Comparison of ENCODE assay signal across 20 cellular contexts in genomic region chr16:27334192-27334764, GRCh38. TPM values are rescaled to one million over a fixed set of nuclear protein-coding genes. Genes with fewer than 3 reads are reported as not detected.
DNase-seq lines count a peak whose midpoint lies in the region; ATAC-seq and TF ChIP-seq lines count a peak whose summit lies in the region.
"Had no signal": no experiment of that assay in that cellular context is flagged by ENCODE, and none has a peak within 500 bp of the region (broad histone marks: within the 10 kb centered on the region; RNA-seq: fewer than 3 reads in every experiment).

No MANE protein-coding gene starts in this region.

- DNase-seq in T-helper 2 cell treated with Interferon-gamma antibody and Interleukin-4, amounts not matched to agents 5 μg/mL and 100 μg/mL, for 36 hours (ENCODE audit: low spot score), result no peak
- DNase-seq in T-helper 2 cell, result no peak
- DNase-seq in IMR-90, result no peak
- no peak for DNase-seq in esophagus squamous epithelium (lab: John Stamatoyannopoulos, UW)
- DNase-seq in sigmoid colon, result no peak
- DNase-seq in NAMALWA (ENCODE audit: low spot score), result no peak
- DNase-seq in medulla oblongata (ENCODE audit: extremely low spot score), result no peak
- DNase-seq: activated CD4-positive, alpha-beta T cell treated with anti-CD3 and anti-CD28 coated beads for 48 hours; effector memory CD8-positive, alpha-beta T cell; GOT3; KG1; kidney glomerular epithelial cell; NCI-H1092 treated with DMSO at 0.1 percent for 48 hours; NCI-H526 treated with DMSO at 0.1 percent for 48 hours; SJCRH30; stimulated activated CD4-positive, alpha-beta T cell treated with anti-CD3 and anti-CD28 coated beads, Interleukin-4, amount 100 ng/mL, for 1 hour had no signal

- peak overlapping the region; percentile 21; the same call in 1 of the 2 replicates for H3K9ac ChIP-seq in IMR-90 (ENCODE audit: low read depth, low read length)

- H3K23ac ChIP-seq in IMR-90 (ENCODE audit: low read depth, low read length), result peak overlapping the region; percentile 86

- H2AFZ ChIP-seq in IMR-90 (replicated peaks; ENCODE audit: low read length, poor library complexity), result no peak overlapping the region

- 100% methylated on average over 3 of the region's 10 CpGs; no CpG with 5 or more reads in 1 of the 2 experiments for WGBS in IMR-90 (ENCODE audit: extremely low coverage in 2 of 2, insufficient read length in 1 of 2), 2 experiments
- 88 to 90% methylated on average over 10 of the region's 10 CpGs for WGBS in esophagus squamous epithelium, 2 donors
- 91 to 92% methylated on average over 10 of the region's 10 CpGs for WGBS in sigmoid colon, 2 donors

- CTCF ChIA-PET in IMR-90 (lab: Yijun Ruan, JAX), result no interaction called here

- dilution Hi-C loops in IMR-90 (cut with HindIII; ENCODE audit: low sequenced_read_pairs, unreplicated experiment), result no loop called here

- H3K56ac ChIP-seq in IMR-90 (ENCODE audit: extremely low read depth, insufficient read depth, low read length), result no peak overlapping the region

- TF ChIP-seq RAD21 in IMR-90 (IDR thresholded peaks at IDR 0.05; ENCODE audit: low read length), result no peak

- H4K8ac ChIP-seq in IMR-90 (ENCODE audit: low read depth in 2 of 2, low read length in 2 of 2), result peak overlapping the region; percentile 67 to 75

- peaks cover 46% of the 10 kb centered on the region for H3K36me3 ChIP-seq in IMR-90 (ENCODE audit: control insufficient read depth, insufficient read depth, low read length)
- peaks cover 0 to 86% (median 25%) of the 10 kb centered on the region in 3 donors for H3K36me3 ChIP-seq in esophagus squamous epithelium
- peaks cover 0 to 31% (median 11%) of the 10 kb centered on the region in 4 donors for H3K36me3 ChIP-seq in sigmoid colon

- H3K27me3 Mint-ChIP-seq in T-helper 2 cell treated with Interferon-gamma antibody and Interleukin-4, amounts not matched to agents 5 μg/mL and 100 μg/mL, for 36 hours (ENCODE audit: low read depth), result no peaks in the 10 kb centered on the region
- H3K27me3 Mint-ChIP-seq: central memory CD8-positive, alpha-beta T cell; effector memory CD8-positive, alpha-beta T cell had no signal

- H4K5ac ChIP-seq in IMR-90 (ENCODE audit: low read depth, low read length), result peak overlapping the region; percentile 84

- peak overlapping the region; percentile 42 for H3K18ac ChIP-seq in IMR-90 (ENCODE audit: low read depth, low read length)

- peaks cover 58% of the 10 kb centered on the region for H3K4me1 Mint-ChIP-seq in T-helper 2 cell treated with Interferon-gamma antibody and Interleukin-4, amounts not matched to agents 5 μg/mL and 100 μg/mL, for 36 hours (ENCODE audit: low read depth)

- peak overlapping the region; percentile 85 for H2BK120ac ChIP-seq in IMR-90 (ENCODE audit: low read depth, low read length)

- POLR2A ChIA-PET in IMR-90 (lab: Charles Lee; ENCODE audit: unreplicated experiment), result no interaction called here

- H3K36me3 Mint-ChIP-seq in T-helper 2 cell treated with Interferon-gamma antibody and Interleukin-4, amounts not matched to agents 5 μg/mL and 100 μg/mL, for 36 hours (ENCODE audit: low read depth), result peaks cover 86% of the 10 kb centered on the region

- peak overlapping the region; percentile 95 for H3K4ac ChIP-seq in IMR-90 (ENCODE audit: low read depth, low read length)

- peaks cover 6% of the 10 kb centered on the region; the same call in 1 of the 2 replicates for H4K20me1 ChIP-seq in IMR-90 (ENCODE audit: insufficient read depth, low read length)

- peaks cover 33% of the 10 kb centered on the region for H3K9me1 ChIP-seq in IMR-90 (ENCODE audit: insufficient read depth, low read length)

- H2BK5ac ChIP-seq in IMR-90 (ENCODE audit: low read depth, low read length, poor library complexity, severe bottlenecking), result peak overlapping the region; percentile 61

- H3K4me1 ChIP-seq in IMR-90 (ENCODE audit: control insufficient read depth, insufficient read depth, low read length) (peaks cover 27% of the 10 kb centered on the region), esophagus squamous epithelium (peaks cover 19 to 74% (median 37%) of the 10 kb centered on the region in 3 donors), sigmoid colon (peaks cover 0 to 91% (median 70%) of the 10 kb centered on the region in 4 donors)

- peak overlapping the region; percentile 15 for H3K4me3 Mint-ChIP-seq in T-helper 2 cell treated with Interferon-gamma antibody and Interleukin-4, amounts not matched to agents 5 μg/mL and 100 μg/mL, for 36 hours
- H3K4me3 Mint-ChIP-seq: central memory CD8-positive, alpha-beta T cell; effector memory CD8-positive, alpha-beta T cell had no signal

- H2AK5ac ChIP-seq in IMR-90 (ENCODE audit: low read depth, low read length), result peak overlapping the region; percentile 99

- peak overlapping the region; percentile 41 for H3K14ac ChIP-seq in IMR-90 (replicated peaks; ENCODE audit: low read depth, low read length)

- TF ChIP-seq POLR2A in IMR-90 (IDR thresholded peaks at IDR 0.05; ENCODE audit: low read depth, low read length) (no peak), esophagus squamous epithelium (IDR thresholded peaks at IDR 0.05) (no peak), sigmoid colon (IDR thresholded peaks at IDR 0.05) (no peak)

- H3K27ac Mint-ChIP-seq in T-helper 2 cell treated with Interferon-gamma antibody and Interleukin-4, amounts not matched to agents 5 μg/mL and 100 μg/mL, for 36 hours, result peak overlapping the region; percentile 54

- H2AK9ac ChIP-seq in IMR-90 (replicated peaks; ENCODE audit: low read depth, low read length, poor library complexity), result no peak overlapping the region

- peak overlapping the region; percentile 82 for H4K91ac ChIP-seq in IMR-90 (ENCODE audit: insufficient read depth, low read depth, low read length)

- peak overlapping the region; percentile 35; the same call in 2 of the 3 replicates for H2BK15ac ChIP-seq in IMR-90 (ENCODE audit: low read depth, low read length)

- peak overlapping the region; percentile 94 for H2BK20ac ChIP-seq in IMR-90 (ENCODE audit: low read depth, low read length)

- no peak for TF ChIP-seq CTCF in IMR-90 (conservative IDR thresholded peaks at IDR 0.05; ENCODE audit: low read depth, low read length)
- TF ChIP-seq CTCF in esophagus squamous epithelium (IDR thresholded peaks at IDR 0.05), result no peak
- no peak for TF ChIP-seq CTCF in sigmoid colon (IDR thresholded peaks at IDR 0.05)

- BruUV-seq in IMR-90 (replicated peaks; lab: Mats Ljungman, UMichigan), result no TSS peak

- no peak for ATAC-seq in IMR-90 (ENCODE audit: low read depth)
- ATAC-seq in HG03280 (IDR thresholded peaks at IDR 0.05; ENCODE audit: unreplicated experiment), result no peak
- ATAC-seq: effector memory CD8-positive, alpha-beta T cell had no signal

- no peaks in the 10 kb centered on the region for H3K27me3 ChIP-seq in IMR-90 (ENCODE audit: control insufficient read depth, insufficient read depth, low read length)
- H3K27me3 ChIP-seq in esophagus squamous epithelium, result no peaks in the 10 kb centered on the region
- H3K27me3 ChIP-seq in sigmoid colon, result no peaks in the 10 kb centered on the region
- H3K27me3 ChIP-seq: SJCRH30 had no signal

- H3K9me3 Mint-ChIP-seq in T-helper 2 cell treated with Interferon-gamma antibody and Interleukin-4, amounts not matched to agents 5 μg/mL and 100 μg/mL, for 36 hours, result no peaks in the 10 kb centered on the region
- H3K9me3 Mint-ChIP-seq: central memory CD8-positive, alpha-beta T cell; effector memory CD8-positive, alpha-beta T cell had no signal

- in situ Hi-C loops in IMR-90 (cut with MboI; ENCODE audit: low sequenced_read_pairs), result no loop called here

- H3K27ac ChIP-seq in IMR-90 (ENCODE audit: insufficient read depth, low read length) (peak overlapping the region; percentile 70), esophagus squamous epithelium (peak overlapping the region; percentile 1 to 100 (median 86)), sigmoid colon (peak overlapping the region; percentile 96 to 99 (median 99))
- H3K27ac ChIP-seq: HL-60, SJCRH30 had no signal

- no peak overlapping the region for H3K4me3 ChIP-seq in IMR-90 (ENCODE audit: insufficient read depth, low read depth, low read length)
- H3K4me3 ChIP-seq in esophagus squamous epithelium, result no peak overlapping the region
- peak overlapping the region; percentile 26 to 48 (median 41) for H3K4me3 ChIP-seq in sigmoid colon
- H3K4me3 ChIP-seq: SJCRH30, skin epidermis had no signal

- H3K79me1 ChIP-seq in IMR-90 (ENCODE audit: low read depth in 1 of 2, low read length in 2 of 2), result peaks cover 31 to 85% of the 10 kb centered on the region in 2 experiments

- H3K9me3 ChIP-seq in IMR-90 (ENCODE audit: control insufficient read depth, insufficient read depth, low read length) (no peaks in the 10 kb centered on the region), esophagus squamous epithelium (no peaks in the 10 kb centered on the region), sigmoid colon (no peaks in the 10 kb centered on the region)
- H3K9me3 ChIP-seq: SJCRH30 had no signal

- no peak overlapping the region for H3K4me2 ChIP-seq in IMR-90 (ENCODE audit: low read depth, low read length)

- TF ChIP-seq EP300 in sigmoid colon (IDR thresholded peaks at IDR 0.05), result no peak

- intact Hi-C loops in IMR-90 (cut with micrococcal nuclease), result no loop called here
- intact Hi-C loops in esophagus squamous epithelium (cut with DNase I), result no loop called here
- intact Hi-C loops in sigmoid colon (cut with DNase I), result no loop called here

TF ChIP-seq in IMR-90, 13 proteins besides CTCF, POLR2A, EP300 and RAD21 (continues in another document):
- no peak for TF ChIP-seq FOS (IDR thresholded peaks at IDR 0.05; ENCODE audit: low read depth, low read length)
- no peak for TF ChIP-seq RCOR1 (IDR thresholded peaks at IDR 0.05; ENCODE audit: insufficient replicate concordance, low read length)
- TF ChIP-seq RFX5 (IDR thresholded peaks at IDR 0.05; ENCODE audit: low read depth, low read length), result no peak
- no peak for TF ChIP-seq MAZ (IDR thresholded peaks at IDR 0.05; ENCODE audit: borderline replicate concordance, low read depth, low read length)
- TF ChIP-seq NFE2L2 (IDR thresholded peaks at IDR 0.05; ENCODE audit: low read depth, low read length), result no peak
- no peak for TF ChIP-seq USF2 (IDR thresholded peaks at IDR 0.05; ENCODE audit: low read depth, low read length)
- no peak for TF ChIP-seq CHD1 (IDR thresholded peaks at IDR 0.05; ENCODE audit: low read depth, low read length)

RNA-seq across cellular contexts. Expression of gene IL4R, which starts 20.5 kb away (rescaled TPM):
- total RNA-seq in IMR-90 (2012; rRNA removed) (6.3 and 8.3 TPM in 2 replicates), esophagus squamous epithelium (10 to 100 TPM; 84.9 to 97.9 (median 89.8) TPM), sigmoid colon (100 to 1,000 TPM in 2 of 4 donors, 10 to 100 TPM in 2; 54.6 to 177 (median 102) TPM)
- polyA plus RNA-seq in IMR-90 (2012; rRNA removed) (18.7 and 21.5 TPM in 2 replicates), sigmoid colon (100 to 1,000 TPM in 1 of 3 donors, 10 to 100 TPM in 2; 16.9 to 105 (median 19.8) TPM)
- polyA plus RNA-seq in IMR-90 (2012; cell fraction: cytosol; rRNA removed), result 10.3 and 18.0 TPM in 2 replicates
- 32.7 and 42.5 TPM in 2 replicates for polyA plus RNA-seq in IMR-90 (2012; cell fraction: nucleus; rRNA removed; ENCODE audit: low replicate concordance)

Comparison
In these comparisons a context has a peak if more than half of its experiments do, and no peak if none do; other contexts are left out.
1. H3K4me3 ChIP-seq: peak in sigmoid colon (4 of 4); none in IMR-90 (single experiment) and esophagus squamous epithelium (0 of 4).
2. Peak in every context shown above with its lines, with median percentiles within 50 percentile points of each other: H3K27ac ChIP-seq.